Comparison of ENCODE assay signal across 16 cellular contexts in genomic region chr4:98958065-98958464, GRCh38. TPM values are rescaled to one million over a fixed set of nuclear protein-coding genes. Genes with fewer than 3 reads are reported as not detected.
DNase-seq lines count a peak whose midpoint lies in the region; ATAC-seq and TF ChIP-seq lines count a peak whose summit lies in the region.
"Had no signal": no experiment of that assay in that cellular context is flagged by ENCODE, and none has a peak within 500 bp of the region (broad histone marks: within the 10 kb centered on the region; RNA-seq: fewer than 3 reads in every experiment).

No MANE protein-coding gene starts in this region.

- H2AFZ ChIP-seq in DND-41 (ENCODE audit: low read depth, low read length) (no peak overlapping the region), GM23338 (peak overlapping the region; percentile 43; the same call in 1 of the 2 replicates), MM.1S (ENCODE audit: low read length) (no peak overlapping the region)

- H3K4me2 ChIP-seq in DND-41 (ENCODE audit: insufficient read depth, low read length): no peak overlapping the region
- H3K4me2 ChIP-seq in GM23338: no peak overlapping the region
- no peak overlapping the region for H3K4me2 ChIP-seq in MM.1S (ENCODE audit: low read depth, low read length)

- DNase-seq in DND-41: no peak
- no peak for DNase-seq in GM23338 (ENCODE audit: low spot score)
- peak; percentile 66 for DNase-seq in MM.1S
- no peak for DNase-seq in tibial artery
- no peak for DNase-seq in stimulated activated CD4-positive, alpha-beta T cell treated with anti-CD3 and anti-CD28 coated beads, Interleukin-4, amount 100 ng/mL, for 4 hours
- DNase-seq in omental fat pad (ENCODE audit: low spot score): no peak
- DNase-seq: BE2C; CD4-positive, alpha-beta memory T cell; DMS79; EL; Karpas-422 had no signal

- no peak overlapping the region for H3K9ac ChIP-seq in DND-41 (ENCODE audit: low read depth, low read length)
- H3K9ac ChIP-seq in MM.1S (ENCODE audit: low read length): no peak overlapping the region

- H3K4me3 Mint-ChIP-seq in GM23338: no peak overlapping the region
- H3K4me3 Mint-ChIP-seq: CD4-positive, alpha-beta memory T cell had no signal

- H3K9me3 Mint-ChIP-seq in GM23338: peaks cover 3% of the 10 kb centered on the region; the same call in 1 of the 3 replicates
- H3K9me3 Mint-ChIP-seq: CD4-positive, alpha-beta memory T cell had no signal

- no peaks in the 10 kb centered on the region for H3K9me3 ChIP-seq in DND-41 (ENCODE audit: insufficient read depth, low read length, severe bottlenecking)
- no peaks in the 10 kb centered on the region for H3K9me3 ChIP-seq in MM.1S (replicated peaks; ENCODE audit: insufficient read depth, low read length)
- H3K9me3 ChIP-seq in tibial artery: no peaks in the 10 kb centered on the region
- H3K9me3 ChIP-seq: BE2C had no signal

- H3K27ac ChIP-seq in DND-41 (ENCODE audit: low read length) (no peak overlapping the region), GM23338 (ENCODE audit: low read depth) (no peak overlapping the region), MM.1S (ENCODE audit: low read length) (no peak overlapping the region), tibial artery (no peak overlapping the region)
- H3K27ac ChIP-seq: C4-2B had no signal

- intact Hi-C loops in tibial artery (cut with DNase I; ENCODE audit: low total_unique reads): no loop called here

- H3K9me2 ChIP-seq in GM23338 (ENCODE audit: insufficient read depth) (no peaks in the 10 kb centered on the region), MM.1S (replicated peaks; ENCODE audit: insufficient read depth, low read length) (no peaks in the 10 kb centered on the region)

- no peaks in the 10 kb centered on the region for H3K4me1 ChIP-seq in DND-41 (ENCODE audit: insufficient read depth, low read length)
- H3K4me1 ChIP-seq in GM23338 (ENCODE audit: insufficient read depth): no peaks in the 10 kb centered on the region
- H3K4me1 ChIP-seq in MM.1S (ENCODE audit: low read length): no peaks in the 10 kb centered on the region
- no peaks in the 10 kb centered on the region for H3K4me1 ChIP-seq in tibial artery
- H3K4me1 ChIP-seq: BE2C had no signal

- H3K4me1 Mint-ChIP-seq in GM23338: no peaks in the 10 kb centered on the region
- H3K4me1 Mint-ChIP-seq: CD4-positive, alpha-beta memory T cell had no signal

- H3K27me3 Mint-ChIP-seq in GM23338 (ENCODE audit: insufficient read depth, low read depth, poor library complexity): peaks cover 3% of the 10 kb centered on the region

- no peak for TF ChIP-seq POLR2A in GM18505 (IDR thresholded peaks at IDR 0.05; ENCODE audit: borderline replicate concordance, extremely low read depth, insufficient read depth, insufficient read length)

- H3K36me3 Mint-ChIP-seq in GM23338 (ENCODE audit: low read depth): no peaks in the 10 kb centered on the region
- H3K36me3 Mint-ChIP-seq: CD4-positive, alpha-beta memory T cell had no signal

- H3K27me3 ChIP-seq in DND-41 (ENCODE audit: insufficient read depth, low read length, poor library complexity) (no peaks in the 10 kb centered on the region), GM23338 (ENCODE audit: insufficient read depth) (no peaks in the 10 kb centered on the region), MM.1S (replicated peaks; ENCODE audit: insufficient read depth, low read length) (no peaks in the 10 kb centered on the region), tibial artery (no peaks in the 10 kb centered on the region)
- H3K27me3 ChIP-seq: BE2C had no signal

- H4K20me1 ChIP-seq in DND-41 (ENCODE audit: insufficient read depth, low read length) (no peaks in the 10 kb centered on the region), GM23338 (replicated peaks; ENCODE audit: insufficient read depth) (no peaks in the 10 kb centered on the region), MM.1S (ENCODE audit: insufficient read depth, low read length) (no peaks in the 10 kb centered on the region)

- H3K36me3 ChIP-seq in DND-41 (ENCODE audit: insufficient read depth, low read length) (no peaks in the 10 kb centered on the region), GM23338 (ENCODE audit: insufficient read depth) (no peaks in the 10 kb centered on the region), MM.1S (replicated peaks; ENCODE audit: insufficient read depth, low read length) (no peaks in the 10 kb centered on the region), tibial artery (no peaks in the 10 kb centered on the region)
- H3K36me3 ChIP-seq: BE2C had no signal

- H3K27ac Mint-ChIP-seq in GM23338: no peak overlapping the region
- H3K27ac Mint-ChIP-seq: CD4-positive, alpha-beta memory T cell had no signal

- H3F3A ChIP-seq in GM23338 (replicated peaks; ENCODE audit: low read depth) (no peaks in the 10 kb centered on the region), MM.1S (ENCODE audit: insufficient read depth, low read length) (no peaks in the 10 kb centered on the region)

- H3K79me2 ChIP-seq in DND-41 (ENCODE audit: insufficient read depth, low read length) (no peaks in the 10 kb centered on the region), GM23338 (replicated peaks; ENCODE audit: insufficient read depth) (no peaks in the 10 kb centered on the region), MM.1S (ENCODE audit: low read length) (no peaks in the 10 kb centered on the region)

- TF ChIP-seq CTCF in DND-41 (IDR thresholded peaks at IDR 0.05; ENCODE audit: borderline replicate concordance, extremely low read depth, low read length, poor library complexity, severe bottlenecking): no peak
- no peak for TF ChIP-seq CTCF in GM23338 (conservative IDR thresholded peaks at IDR 0.05; ENCODE audit: low read depth in 2 of 2)
- no peak for TF ChIP-seq CTCF in MM.1S (IDR thresholded peaks at IDR 0.05; ENCODE audit: low read length)
- TF ChIP-seq CTCF in tibial artery (IDR thresholded peaks at IDR 0.05): no peak
- no peak for TF ChIP-seq CTCF in omental fat pad (IDR thresholded peaks at IDR 0.05)

- ATAC-seq in DND-41 (ENCODE audit: insufficient read depth, low read depth): peak; percentile 40; the same call in 2 of the 3 replicates
- ATAC-seq in GM18505 (IDR thresholded peaks at IDR 0.05; ENCODE audit: unreplicated experiment): peak; percentile 61
- no peak for ATAC-seq in GM23338
- ATAC-seq in HG03280 (IDR thresholded peaks at IDR 0.05; ENCODE audit: unreplicated experiment): no peak
- ATAC-seq in omental fat pad (ENCODE audit: low FRiP score): no peak
- ATAC-seq: HCT116, K562 had no signal

- H3K4me3 ChIP-seq in DND-41 (ENCODE audit: low read depth in 1 of 2, low read length in 2 of 2) (no peak overlapping the region), GM23338 (no peak overlapping the region), MM.1S (ENCODE audit: low read length) (no peak overlapping the region), tibial artery (no peak overlapping the region)
- H3K4me3 ChIP-seq: K562 had no signal

TF ChIP-seq in GM23338, 12 proteins besides CTCF, POLR2A, EP300 and RAD21 (continues in another document):
- TF ChIP-seq POLR2AphosphoS5 (IDR thresholded peaks at IDR 0.05; ENCODE audit: low read depth) (no peak), CREB1 (CRISPR knock-in tag; IDR thresholded peaks at IDR 0.05; ENCODE audit: low read depth) (no peak), ZNF331 (CRISPR knock-in tag; IDR thresholded peaks at IDR 0.05; ENCODE audit: low read depth) (no peak), JUNB (IDR thresholded peaks at IDR 0.05; ENCODE audit: unreplicated experiment) (no peak)

RNA-seq across cellular contexts. Expression of gene EIF4E, which starts 29.1 kb away (rescaled TPM):
- 257 and 351 TPM in 2 replicates for total RNA-seq in GM23338 (2014; rRNA removed; shearing (Covaris generic))
- polyA plus RNA-seq in GM23338 (2016; fragmentation: Nextera tagmentation; extraction: Ambion mirVana): 102 and 113 TPM in 2 replicates
- total RNA-seq in omental fat pad: 100 to 1,000 TPM in 1 of 4 donors, 10 to 100 TPM in 3; 62.5 to 208 (median 74.1) TPM

RNA-seq across cellular contexts. Expression of gene METAP1, which starts 37.5 kb away (rescaled TPM):
- 94.5 and 122 TPM in 2 replicates for total RNA-seq in GM23338 (2014; rRNA removed; shearing (Covaris generic))
- 58.7 and 64.1 TPM in 2 replicates for polyA plus RNA-seq in GM23338 (2016; fragmentation: Nextera tagmentation; extraction: Ambion mirVana)
- total RNA-seq in omental fat pad: 10 to 100 TPM; 21.7 to 37.0 (median 26.5) TPM

Comparison
In these comparisons a context has a peak if more than half of its experiments do, and no peak if none do; other contexts are left out.
1. ATAC-seq: peak in DND-41 (single experiment) and GM18505 (single experiment); none in GM23338 (single experiment), HG03280 (single experiment) and omental fat pad (single experiment).